ENCODE assay signal across 16 cellular contexts in the genomic region with DNA sequence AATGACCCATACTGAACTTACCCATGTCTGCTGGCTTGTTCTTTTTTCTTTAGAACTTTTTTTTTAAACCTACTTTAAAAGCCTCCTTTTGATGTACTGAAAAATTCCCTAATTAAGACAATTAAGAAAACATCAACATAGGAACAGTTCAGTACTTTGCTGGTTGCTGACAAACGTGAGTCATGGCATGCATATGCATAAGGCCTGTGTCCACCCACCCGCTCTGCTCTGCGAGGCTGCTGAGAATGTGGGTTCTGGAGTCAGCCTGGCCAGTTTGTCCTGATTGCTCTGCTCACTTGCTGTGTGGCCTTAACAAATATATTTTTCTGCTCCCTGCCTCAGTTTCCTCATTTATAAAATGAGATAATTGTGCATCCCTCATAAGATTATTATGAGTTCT. TPM values are rescaled to one million over a fixed set of nuclear protein-coding genes. Genes with fewer than 3 reads are reported as not detected.
DNase-seq lines count a peak whose midpoint lies in the region; ATAC-seq and TF ChIP-seq lines count a peak whose summit lies in the region.
"Had no signal": no experiment of that assay in that cellular context is flagged by ENCODE, and none has a peak within 500 bp of the region (broad histone marks: within the 10 kb centered on the region; RNA-seq: fewer than 3 reads in every experiment).

No MANE protein-coding gene starts in this region.

- 67 to 78% methylated on average over 2 to 3 of the region's 3 CpGs for WGBS in endodermal cell (ENCODE audit: insufficient coverage in 1 of 2, insufficient read length in 1 of 2), 2 experiments

- no peaks in the 10 kb centered on the region for H3K36me3 ChIP-seq in NT2/D1 (ENCODE audit: insufficient read depth, insufficient read length, low read length)
- no peaks in the 10 kb centered on the region for H3K36me3 ChIP-seq in endodermal cell (ENCODE audit: control insufficient read depth, insufficient read depth, low read length)
- H3K36me3 ChIP-seq in left ventricle myocardium inferior, result no peaks in the 10 kb centered on the region

- H3K27me3 Mint-ChIP-seq in Calu3 (ENCODE audit: unreplicated experiment) (no peaks in the 10 kb centered on the region), endodermal cell (ENCODE audit: insufficient read depth) (no peaks in the 10 kb centered on the region)

- no peak overlapping the region for H3K27ac ChIP-seq in endodermal cell (ENCODE audit: low read depth, low read length)
- no peak overlapping the region for H3K27ac ChIP-seq in left ventricle myocardium inferior (replicated peaks)

- H3K9me3 ChIP-seq in NT2/D1 (ENCODE audit: insufficient read depth, low read length) (peaks cover 18% of the 10 kb centered on the region), endodermal cell (ENCODE audit: control insufficient read depth, low read length) (no peaks in the 10 kb centered on the region), left ventricle myocardium inferior (replicated peaks) (no peaks in the 10 kb centered on the region)

- H3K27ac Mint-ChIP-seq in Calu3 (ENCODE audit: unreplicated experiment) (no peak overlapping the region), endodermal cell (no peak overlapping the region)
- H3K27ac Mint-ChIP-seq: activated naive CD8-positive, alpha-beta T cell treated with anti-CD3 and anti-CD28 coated beads, Interleukin-2, amount 50 U/mL, for 24 hours; CD8-positive, alpha-beta T cell; natural killer cell treated with Interleukin-12 subunit alpha and Interleukin-12 subunit beta and Interleukin-15 and Interleukin-18, amount 100 ng/mL, for 72 hours had no signal

- H3K4me1 Mint-ChIP-seq in Calu3 (ENCODE audit: low read depth, unreplicated experiment) (peaks cover 30% of the 10 kb centered on the region), endodermal cell (peaks cover 30% of the 10 kb centered on the region)

- H3K4me1 ChIP-seq in NT2/D1 (ENCODE audit: insufficient read depth, insufficient read length), result no peaks in the 10 kb centered on the region
- peaks cover 10% of the 10 kb centered on the region for H3K4me1 ChIP-seq in endodermal cell (ENCODE audit: control insufficient read depth, insufficient read depth, low read length)
- peaks cover 15% of the 10 kb centered on the region for H3K4me1 ChIP-seq in left ventricle myocardium inferior

- H3K27me3 ChIP-seq in NT2/D1 (ENCODE audit: insufficient read depth, insufficient read length), result no peaks in the 10 kb centered on the region
- H3K27me3 ChIP-seq in endodermal cell (ENCODE audit: control insufficient read depth, insufficient read depth, low read length, poor library complexity, severe bottlenecking), result no peaks in the 10 kb centered on the region
- H3K27me3 ChIP-seq in left ventricle myocardium inferior (ENCODE audit: low read depth), result no peaks in the 10 kb centered on the region

- CTCF ChIA-PET in Calu3 (lab: Charles Lee), result no interaction called here

- no peak for ATAC-seq in GM21528 (IDR thresholded peaks at IDR 0.05; ENCODE audit: low FRiP score, unreplicated experiment)
- ATAC-seq: activated naive CD8-positive, alpha-beta T cell treated with anti-CD3 and anti-CD28 coated beads, Interleukin-2, amount 50 U/mL, for 24 hours; CD8-positive, alpha-beta T cell; natural killer cell treated with Interleukin-12 subunit alpha and Interleukin-12 subunit beta and Interleukin-15 and Interleukin-18, amount 100 ng/mL, for 72 hours had no signal

- DNase-seq in Calu3 (peak; percentile 12), NT2/D1 (ENCODE audit: low read depth, low spot score) (peak; percentile 16), endodermal cell (peak; percentile 80), myocyte (ENCODE audit: low read depth) (peak; percentile 49), NCI-H2196 treated with DMSO at 0.1 percent for 48 hours (lab: John Stamatoyannopoulos, UW; ENCODE audit: unreplicated experiment) (no peak), NCI-H2029 (lab: John Stamatoyannopoulos, UW) (no peak), left ventricle myocardium inferior (no peak)
- DNase-seq: activated CD4-positive, alpha-beta T cell treated with anti-CD3 and anti-CD28 coated beads, Interleukin-2, amount 50 U/mL, for 1 hour; activated naive CD8-positive, alpha-beta T cell treated with anti-CD3 and anti-CD28 coated beads, Interleukin-2, amount 50 U/mL, for 24 hours; CD8-positive, alpha-beta T cell; NCI-H187; RPMI8226; stimulated activated CD4-positive, alpha-beta T cell treated with anti-CD3 and anti-CD28 coated beads, Interleukin-4, amount 100 ng/mL, for 1 hour; substantia nigra had no signal

- intact Hi-C loops in Calu3 (cut with micrococcal nuclease; ENCODE audit: unreplicated experiment), result no loop called here
- intact Hi-C loops in left ventricle myocardium inferior (cut with micrococcal nuclease), result no loop called here

- H3K4me3 ChIP-seq in NT2/D1 (ENCODE audit: insufficient read length, low read depth) (no peak overlapping the region), endodermal cell (ENCODE audit: low read length) (no peak overlapping the region), left ventricle myocardium inferior (no peak overlapping the region)

- H3K4me3 Mint-ChIP-seq in Calu3 (ENCODE audit: low read depth, unreplicated experiment), result no peak overlapping the region
- no peak overlapping the region for H3K4me3 Mint-ChIP-seq in endodermal cell
- H3K4me3 Mint-ChIP-seq: activated naive CD8-positive, alpha-beta T cell treated with anti-CD3 and anti-CD28 coated beads, Interleukin-2, amount 50 U/mL, for 24 hours; CD8-positive, alpha-beta T cell; natural killer cell treated with Interleukin-12 subunit alpha and Interleukin-12 subunit beta and Interleukin-15 and Interleukin-18, amount 100 ng/mL, for 72 hours had no signal

- H3K36me3 Mint-ChIP-seq in Calu3 (ENCODE audit: insufficient read depth, unreplicated experiment) (peaks cover 5% of the 10 kb centered on the region), endodermal cell (ENCODE audit: low read depth) (no peaks in the 10 kb centered on the region)
- H3K36me3 Mint-ChIP-seq: CD8-positive, alpha-beta T cell; natural killer cell treated with Interleukin-12 subunit alpha and Interleukin-12 subunit beta and Interleukin-15 and Interleukin-18, amount 100 ng/mL, for 72 hours had no signal

- TF ChIP-seq CTCF in Calu3 (IDR thresholded peaks at IDR 0.05; ENCODE audit: unreplicated experiment) (no peak), endodermal cell (conservative IDR thresholded peaks at IDR 0.05) (no peak), left ventricle myocardium inferior (IDR thresholded peaks at IDR 0.05; ENCODE audit: borderline replicate concordance) (no peak)

- H3K9ac ChIP-seq in NT2/D1 (ENCODE audit: insufficient read length, low read depth), result no peak overlapping the region
- no peak overlapping the region for H3K9ac ChIP-seq in endodermal cell (ENCODE audit: extremely low read depth, low read length, poor library complexity, severe bottlenecking)

- H3K9me3 Mint-ChIP-seq in Calu3 (ENCODE audit: low read depth, unreplicated experiment) (no peaks in the 10 kb centered on the region), endodermal cell (no peaks in the 10 kb centered on the region)
- H3K9me3 Mint-ChIP-seq: activated naive CD8-positive, alpha-beta T cell treated with anti-CD3 and anti-CD28 coated beads, Interleukin-2, amount 50 U/mL, for 24 hours; CD8-positive, alpha-beta T cell; natural killer cell treated with Interleukin-12 subunit alpha and Interleukin-12 subunit beta and Interleukin-15 and Interleukin-18, amount 100 ng/mL, for 72 hours had no signal

- no TSS peak for BruUV-seq in Calu3 (replicated peaks; lab: Mats Ljungman, UMichigan)

RNA-seq across cellular contexts. Expression of a gene that starts 27.3 kb away (rescaled TPM):
- total RNA-seq in Calu3 (2022) (207 and 233 TPM in 2 replicates), endodermal cell (1 to 10 TPM in 1 of 2 donors, under 1 TPM in 1; 0.58 to 1.3 TPM), myocyte (1.2 and 2.8 TPM in 2 replicates), left ventricle myocardium inferior (3.5 TPM)
- polyA plus RNA-seq in endodermal cell (2013, experiment 1 of 2), result 0.28 TPM
- 0.33 TPM for polyA plus RNA-seq in endodermal cell (2013, experiment 2 of 2)
- 1.9 TPM for polyA plus RNA-seq in myocyte (2012)
- total RNA-seq: CD8-positive, alpha-beta T cell had no signal

RNA-seq across cellular contexts. Expression of a gene that starts 53.8 kb away (rescaled TPM):
- total RNA-seq in Calu3 (2022) (6.9 and 7.8 TPM in 2 replicates), endodermal cell (under 1 TPM; 0.44 to 0.73 TPM), myocyte (0.83 and 2.1 TPM in 2 replicates), left ventricle myocardium inferior (9.2 TPM)
- 1.2 TPM for polyA plus RNA-seq in endodermal cell (2013, experiment 1 of 2)
- 2.2 TPM for polyA plus RNA-seq in endodermal cell (2013, experiment 2 of 2)
- 1.8 TPM for polyA plus RNA-seq in myocyte (2012)
- total RNA-seq: CD8-positive, alpha-beta T cell; natural killer cell treated with Interleukin-12 subunit alpha and Interleukin-12 subunit beta and Interleukin-15 and Interleukin-18, amount 100 ng/mL, for 72 hours had no signal

Comparison
In these comparisons a context has a peak if more than half of its experiments do, and no peak if none do; other contexts are left out.
1. DNase-seq: peak in Calu3 (single experiment), NT2/D1 (single experiment), endodermal cell (single experiment) and myocyte (single experiment); none in NCI-H2196 treated with DMSO at 0.1 percent for 48 hours (single experiment), NCI-H2029 (single experiment) and left ventricle myocardium inferior (single experiment).
2. RNA of a gene that starts 27.3 kb away (total RNA-seq): 207 to 233 TPM in Calu3; 3.5 TPM in left ventricle myocardium inferior (single experiment), 1.2 to 2.8 TPM in myocyte and 0.58 to 1.3 TPM in endodermal cell; every median in the first group is over 10 times any median in the second.